Comparison of ENCODE assay signal across 17 cellular contexts in the genomic region with DNA sequence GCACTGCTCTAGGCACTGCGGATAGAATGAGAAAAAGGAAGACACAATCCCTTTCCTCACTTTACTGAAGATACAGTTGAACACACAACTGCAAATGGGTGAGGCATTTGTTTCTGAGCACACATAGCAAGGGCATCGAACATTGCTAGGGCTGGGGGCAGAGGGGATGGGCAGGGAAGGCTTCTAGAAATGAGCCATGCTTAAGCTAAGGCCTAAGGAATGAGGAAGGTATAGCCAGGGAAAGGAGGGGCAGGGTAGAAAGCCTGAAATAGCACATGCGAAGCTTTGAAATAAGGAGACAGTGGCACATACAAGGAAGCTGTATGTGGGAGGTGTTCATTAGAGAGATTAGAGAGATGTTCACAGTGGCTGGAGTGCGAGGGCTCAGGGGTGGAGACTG.
A peak's percentile ranks its signal among the peaks of the same experiment; 100 is the strongest.
DNase-seq lines count a peak whose midpoint lies in the region; ATAC-seq, FAIRE-seq and TF ChIP-seq lines count a peak whose summit lies in the region.
"Had no signal": no experiment of that assay in that cellular context is flagged by ENCODE, and none has a peak within 500 bp of the region (broad histone marks: within the 10 kb centered on the region; RNA-seq: fewer than 3 reads in every experiment).

No MANE protein-coding gene starts in this region.

- H3K27ac ChIP-seq in RWPE2 (ENCODE audit: poor library complexity, severe bottlenecking): no peak overlapping the region
- H3K27ac ChIP-seq: HL-60 had no signal

- no peaks in the 10 kb centered on the region for H3K9me3 ChIP-seq in RWPE2 (ENCODE audit: severe bottlenecking)
- H3K9me3 ChIP-seq: HAP-1 had no signal

- DNase-seq in RWPE2 (ENCODE audit: low spot score): no peak
- DNase-seq in bronchial epithelial cell (ENCODE audit: low read depth): peak; percentile 41
- peak; percentile 61 for DNase-seq in mucosa of gallbladder (ENCODE audit: low spot score)
- DNase-seq in germinal center (ENCODE audit: low spot score): no peak
- no peak for DNase-seq in activated naive CD4-positive, alpha-beta T cell treated with anti-CD3 and anti-CD28 coated beads, Interleukin-2, amount 50 U/mL, for 72 hours (ENCODE audit: low spot score in 2 of 2)
- no peak for DNase-seq in SKM-1 (lab: John Stamatoyannopoulos, UW; ENCODE audit: unreplicated experiment)
- DNase-seq: C1 segment of cervical spinal cord; CD4-positive, alpha-beta T cell; GF-D8 had no signal

- FAIRE-seq in bronchial epithelial cell (lab: Jason Lieb, UNC): no peak
- FAIRE-seq: A204.1, D721Med, GM19239, H1 had no signal

- no peaks in the 10 kb centered on the region for H3K9me3 Mint-ChIP-seq in activated naive CD4-positive, alpha-beta T cell treated with anti-CD3 and anti-CD28 coated beads, Interleukin-2, amount 50 U/mL, for 72 hours
- H3K9me3 Mint-ChIP-seq: CD4-positive, alpha-beta T cell had no signal

- H3K27ac Mint-ChIP-seq in activated naive CD4-positive, alpha-beta T cell treated with anti-CD3 and anti-CD28 coated beads, Interleukin-2, amount 50 U/mL, for 72 hours: no peak overlapping the region
- H3K27ac Mint-ChIP-seq: B cell; CD4-positive, alpha-beta T cell had no signal

- no peaks in the 10 kb centered on the region for H3K36me3 Mint-ChIP-seq in activated naive CD4-positive, alpha-beta T cell treated with anti-CD3 and anti-CD28 coated beads, Interleukin-2, amount 50 U/mL, for 72 hours

- H3K36me3 ChIP-seq in RWPE2 (ENCODE audit: low read depth) (no peaks in the 10 kb centered on the region), bronchial epithelial cell (ENCODE audit: control insufficient read depth, insufficient read depth, low read length) (no peaks in the 10 kb centered on the region)
- H3K36me3 ChIP-seq: HAP-1 had no signal

- no peaks in the 10 kb centered on the region for H3K4me1 ChIP-seq in RWPE2 (ENCODE audit: insufficient read depth, poor library complexity, severe bottlenecking)
- H3K4me1 ChIP-seq: HAP-1 had no signal

- H3K27me3 ChIP-seq in RWPE2 (ENCODE audit: insufficient read depth, poor library complexity, severe bottlenecking): no peaks in the 10 kb centered on the region
- H3K27me3 ChIP-seq in bronchial epithelial cell (ENCODE audit: control insufficient read depth, insufficient read depth, low read length): no peaks in the 10 kb centered on the region

- TF ChIP-seq CTCF in RWPE2 (IDR thresholded peaks at IDR 0.05; ENCODE audit: poor library complexity, severe bottlenecking) (no peak), bronchial epithelial cell (IDR thresholded peaks at IDR 0.05; ENCODE audit: insufficient read depth, low read length, severe bottlenecking) (no peak)

- H3K4me3 ChIP-seq in RWPE2 (ENCODE audit: severe bottlenecking) (no peak overlapping the region), bronchial epithelial cell (ENCODE audit: low read depth, low read length) (no peak overlapping the region)
- H3K4me3 ChIP-seq: HAP-1 had no signal

- ATAC-seq in RWPE2 (ENCODE audit: low read depth) (0 out of 3 replicates have a peak, but pooled peaks have one; percentile 9), GM19455 (IDR thresholded peaks at IDR 0.05; ENCODE audit: unreplicated experiment) (no peak)
- ATAC-seq in activated naive CD4-positive, alpha-beta T cell treated with anti-CD3 and anti-CD28 coated beads, Interleukin-2, amount 50 U/mL, for 72 hours: no peak

Comparison
In these comparisons a context has a peak if more than half of its experiments do, and no peak if none do; other contexts are left out.
1. DNase-seq: peak in bronchial epithelial cell (single experiment) and mucosa of gallbladder (single experiment); none in RWPE2 (single experiment), germinal center (single experiment), activated naive CD4-positive, alpha-beta T cell treated with anti-CD3 and anti-CD28 coated beads, Interleukin-2, amount 50 U/mL, for 72 hours (0 of 2) and SKM-1 (single experiment).